Comparison of ENCODE assay signal across 10 cellular contexts in the genomic region with DNA sequence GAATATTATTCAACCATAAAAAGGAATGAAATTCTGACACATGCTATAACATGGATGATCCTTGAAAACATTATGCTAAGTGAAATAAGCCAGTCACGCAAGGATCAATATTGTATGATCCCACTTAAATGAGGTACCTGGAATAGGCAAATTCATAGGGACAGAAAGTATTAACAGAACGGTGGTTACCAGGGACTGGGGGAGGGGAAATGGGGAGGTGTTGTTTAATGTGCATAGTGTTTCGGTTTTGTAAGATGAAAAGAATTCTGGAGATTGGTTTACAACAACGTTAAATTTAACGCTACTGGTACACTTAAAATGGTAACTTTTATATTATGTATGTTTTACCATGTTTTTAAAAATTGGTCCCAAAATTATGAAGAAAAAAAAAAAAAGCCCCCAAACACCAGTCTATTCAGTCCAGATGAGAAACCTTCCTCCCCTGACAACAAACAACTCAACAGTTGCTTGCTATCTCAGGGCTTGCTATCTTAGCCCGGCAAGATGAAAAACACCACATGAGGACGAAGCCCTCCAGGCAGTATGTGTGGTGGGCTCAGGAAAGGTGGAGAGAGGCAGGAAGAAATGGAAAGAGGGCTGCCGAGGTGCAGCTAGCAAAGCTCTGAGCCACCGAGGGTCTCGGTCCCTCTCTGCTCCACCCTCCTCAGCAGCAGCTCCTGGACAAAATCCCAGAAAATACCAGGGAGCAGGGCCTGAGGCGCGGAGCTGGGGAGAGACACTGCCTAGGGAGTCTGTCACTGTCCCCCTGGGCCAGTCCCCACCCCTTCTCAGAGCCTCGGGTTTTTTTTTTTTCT. TPM values are rescaled to one million over a fixed set of nuclear protein-coding genes. Genes with fewer than 3 reads are reported as not detected.
DNase-seq lines count a peak whose midpoint lies in the region; ATAC-seq and TF ChIP-seq lines count a peak whose summit lies in the region.
"Had no signal": no experiment of that assay in that cellular context is flagged by ENCODE, and none has a peak within 500 bp of the region (broad histone marks: within the 10 kb centered on the region; RNA-seq: fewer than 3 reads in every experiment).

No MANE protein-coding gene starts in this region.

- H3K79me2 ChIP-seq in fibroblast of lung (ENCODE audit: control insufficient read depth, insufficient read depth, low read length): peaks cover 71% of the 10 kb centered on the region

- intact Hi-C loops in psoas muscle (cut with DNase I): no loop called here

- H3K36me3 ChIP-seq in ES-I3 (ENCODE audit: insufficient read depth, low read length): peaks cover 35% of the 10 kb centered on the region
- H3K36me3 ChIP-seq in WERI-Rb-1: peaks cover 37% of the 10 kb centered on the region
- peaks cover 12% of the 10 kb centered on the region for H3K36me3 ChIP-seq in fibroblast of lung (ENCODE audit: control insufficient read depth, insufficient read depth, low read length)
- peaks cover 0 to 34% of the 10 kb centered on the region in 2 donors for H3K36me3 ChIP-seq in psoas muscle (ENCODE audit: insufficient read depth in 1 of 2, low read depth in 1 of 2)

- H2AFZ ChIP-seq in fibroblast of lung (ENCODE audit: low read length): no peak overlapping the region

- peak overlapping the region; percentile 89 for H3K27ac ChIP-seq in WERI-Rb-1
- peak overlapping the region; percentile 83 for H3K27ac ChIP-seq in fibroblast of lung (ENCODE audit: insufficient read depth, low read length)
- H3K27ac ChIP-seq in psoas muscle: peak overlapping the region; percentile 67
- H3K27ac ChIP-seq: SK-N-MC had no signal

- H3K4me1 ChIP-seq in ES-I3 (ENCODE audit: insufficient read depth, low read length) (peaks cover 44% of the 10 kb centered on the region), fibroblast of lung (ENCODE audit: control insufficient read depth, extremely low read depth, insufficient read depth, low read length) (peaks cover 29% of the 10 kb centered on the region), psoas muscle (peaks cover 45% of the 10 kb centered on the region)

- 57 to 64% (median 60%) methylated on average over 13 of the region's 13 CpGs for whole genome bisulfite sequencing in psoas muscle, 3 donors

- peak in 1 of 4 donors; percentile 4 for ATAC-seq in psoas muscle

- H3K4me3 ChIP-seq in WERI-Rb-1 (ENCODE audit: low read depth, low read length): peak overlapping the region; percentile 38
- no peak overlapping the region for H3K4me3 ChIP-seq in fibroblast of lung (replicated peaks in 1 of 4; ENCODE audit: control extremely low read depth in 1 of 4, insufficient read depth in 1 of 4, low read depth in 3 of 4, low read length in 4 of 4)
- peak overlapping the region; percentile 29 for H3K4me3 ChIP-seq in psoas muscle
- H3K4me3 ChIP-seq: SK-N-MC had no signal

- DNase-seq in WERI-Rb-1 (no peak), fibroblast of lung (ENCODE audit: low read depth in 2 of 2) (no peak), psoas muscle (no peak), NCI-H2029 treated with DMSO at 0.1 percent for 48 hours (lab: John Stamatoyannopoulos, UW) (no peak), foreskin melanocyte (no peak), NCI-H1092 (lab: John Stamatoyannopoulos, UW) (no peak), MV-4-11 (lab: John Stamatoyannopoulos, UW) (no peak)

- peak overlapping the region; percentile 13; the same call in 1 of the 2 replicates for H3K9ac ChIP-seq in ES-I3 (ENCODE audit: low read depth, low read length)
- H3K9ac ChIP-seq in fibroblast of lung (ENCODE audit: insufficient read depth, low read length): peak overlapping the region; percentile 20

- peak overlapping the region; percentile 75 for H3K4me2 ChIP-seq in fibroblast of lung (ENCODE audit: extremely low read depth, insufficient read depth, low read length)

- H4K20me1 ChIP-seq in fibroblast of lung (ENCODE audit: control insufficient read depth, extremely low read depth, insufficient read depth, low read length): no peaks in the 10 kb centered on the region

- no peaks in the 10 kb centered on the region for H3K27me3 ChIP-seq in WERI-Rb-1 (ENCODE audit: insufficient read depth, low read depth, severe bottlenecking)
- H3K27me3 ChIP-seq in fibroblast of lung (ENCODE audit: control insufficient read depth, insufficient read depth, low read length): no peaks in the 10 kb centered on the region
- no peaks in the 10 kb centered on the region for H3K27me3 ChIP-seq in psoas muscle (ENCODE audit: insufficient read depth in 3 of 3, low read length in 2 of 3)

- TF ChIP-seq CTCF in WERI-Rb-1 (IDR thresholded peaks at IDR 0.05; ENCODE audit: low read depth, low read length): no peak
- TF ChIP-seq CTCF in fibroblast of lung (conservative IDR thresholded peaks at IDR 0.05 in 1 of 2, IDR thresholded peaks at IDR 0.05 in 1 of 2; ENCODE audit: low read depth in 1 of 2, low read length in 2 of 2): no peak
- no peak for TF ChIP-seq CTCF in psoas muscle (IDR thresholded peaks at IDR 0.05)

- H3K9me3 ChIP-seq in ES-I3 (ENCODE audit: control insufficient read depth, insufficient read depth, low read length) (no peaks in the 10 kb centered on the region), WERI-Rb-1 (ENCODE audit: severe bottlenecking) (no peaks in the 10 kb centered on the region), fibroblast of lung (ENCODE audit: control insufficient read depth, insufficient read depth, low read depth, low read length) (no peaks in the 10 kb centered on the region), psoas muscle (no peaks in the 10 kb centered on the region)

RNA-seq across cellular contexts. Expression of gene NUAK2, which starts 8.5 kb away (rescaled TPM):
- total RNA-seq in fibroblast of lung (1.0 and 1.7 TPM in 2 replicates), psoas muscle (1 to 10 TPM in 3 of 4 donors, under 1 TPM in 1; 0.55 to 1.3 (median 1.2) TPM)
- polyA plus RNA-seq in fibroblast of lung (2.0 and 4.9 TPM in 2 replicates), psoas muscle (under 1 TPM; 0.20 to 0.48 (median 0.22) TPM)
- polyA plus RNA-seq in fibroblast of lung (2012): 2.4 and 5.6 TPM in 2 replicates
- polyA minus RNA-seq in fibroblast of lung (ENCODE audit: low replicate concordance): 4.1 and 13.6 TPM in 2 replicates

RNA-seq across cellular contexts. Expression of gene KLHDC8A, which starts 43.6 kb away (rescaled TPM):
- not detected in 2 replicates for total RNA-seq in fibroblast of lung
- polyA plus RNA-seq in fibroblast of lung: not detected in 2 replicates
- not detected in 2 replicates for polyA plus RNA-seq in fibroblast of lung (2012)
- not detected in 2 replicates for polyA minus RNA-seq in fibroblast of lung (ENCODE audit: low replicate concordance)
- total RNA-seq in psoas muscle: not detected
- polyA plus RNA-seq in psoas muscle: under 1 TPM; 0.01 to 0.24 (median 0.03) TPM
- total RNA-seq: dermis microvascular lymphatic vessel endothelial cell had no signal

Comparison
In these comparisons a context has a peak if more than half of its experiments do, and no peak if none do; other contexts are left out.
1. H3K4me3 ChIP-seq: peak in WERI-Rb-1 (single experiment) and psoas muscle (single experiment); none in fibroblast of lung (0 of 4).
2. Peak in every context shown above with its lines, with median percentiles within 50 percentile points of each other: H3K27ac ChIP-seq.